8 cellular contexts compared by ENCODE assay signal in genomic region chr19:49133621-49134454, GRCh38. TPM values are rescaled to one million over a fixed set of nuclear protein-coding genes. Genes with fewer than 3 reads are reported as not detected.
DNase-seq lines count a peak whose midpoint lies in the region; ATAC-seq and TF ChIP-seq lines count a peak whose summit lies in the region.

No MANE protein-coding gene starts in this region.

- peaks cover 0 to 6% of the 10 kb centered on the region in 2 donors for H3K36me3 ChIP-seq in esophagus (ENCODE audit: control insufficient read depth in 2 of 2, insufficient read depth in 2 of 2, low read length in 1 of 2)

- H3K27me3 Mint-ChIP-seq in CD14-positive monocyte (ENCODE audit: low read depth in 3 of 3): peaks cover 22 to 33% (median 30%) of the 10 kb centered on the region in 3 donors

- no peaks in the 10 kb centered on the region for H3K9me3 ChIP-seq in esophagus (ENCODE audit: control insufficient read depth in 2 of 2, insufficient read depth in 1 of 2, low read depth in 1 of 2, low read length in 1 of 2)

- no peaks in the 10 kb centered on the region for H3K27me3 ChIP-seq in esophagus (ENCODE audit: control insufficient read depth in 1 of 2, insufficient read depth in 2 of 2, low read length in 2 of 2)

- peak overlapping the region in 1 of 2 donors; percentile 26 for H3K4me3 ChIP-seq in esophagus (ENCODE audit: low read depth in 1 of 2, low read length in 2 of 2)

- H3K4me1 ChIP-seq in esophagus (ENCODE audit: control insufficient read depth in 2 of 2, insufficient read depth in 2 of 2, low read length in 1 of 2): peaks cover 4 to 7% of the 10 kb centered on the region in 2 donors

- peak overlapping the region in 3 of 7 donors; percentile 35 to 52 (median 42) for H3K27ac Mint-ChIP-seq in CD14-positive monocyte

- peak overlapping the region; percentile 11 to 54 for H3K27ac ChIP-seq in esophagus (ENCODE audit: low read depth in 2 of 2, low read length in 1 of 2)

- peak overlapping the region; percentile 67 to 88 for H3K4me3 Mint-ChIP-seq in CD14-positive monocyte

- ATAC-seq in activated CD4-positive, CD25-positive, alpha-beta regulatory T cell treated with anti-CD3 and anti-CD28 coated beads, Interleukin-2, amount 50 U/mL, for 24 hours: peak; percentile 59 to 65
- ATAC-seq in omental fat pad (ENCODE audit: low FRiP score): peak; percentile 38

- peaks cover 13 to 32% (median 20%) of the 10 kb centered on the region in 7 donors for H3K9me3 Mint-ChIP-seq in CD14-positive monocyte

- DNase-seq in CD14-positive monocyte (ENCODE audit: low spot score) (no peak), omental fat pad (ENCODE audit: low spot score) (no peak), SW 1271 (lab: John Stamatoyannopoulos, UW) (no peak), SIG-M5 treated with dmso at 0.1 percent for 504 hours (lab: John Stamatoyannopoulos, UW; ENCODE audit: unreplicated experiment) (no peak), GM19238 (ENCODE audit: insufficient read length, low spot score) (no peak), NCI-H1048 (lab: John Stamatoyannopoulos, UW) (no peak)

- intact Hi-C loops in CD14-positive monocyte (cut with micrococcal nuclease): no loop called here

- TF ChIP-seq CTCF in CD14-positive monocyte (IDR thresholded peaks at IDR 0.05) (no peak), omental fat pad (IDR thresholded peaks at IDR 0.05) (no peak)

- 37 to 54% methylated on average over 42 of the region's 42 CpGs for WGBS in esophagus, 2 donors

- H3K4me1 Mint-ChIP-seq in CD14-positive monocyte: peaks cover 29% of the 10 kb centered on the region

- H3K36me3 Mint-ChIP-seq in CD14-positive monocyte: no peaks in the 10 kb centered on the region

RNA-seq across cellular contexts. Expression of gene PPFIA3, which starts 14.5 kb away (rescaled TPM):
- polyA plus RNA-seq in CD14-positive monocyte: not detected
- 10 to 100 TPM; 15.2 to 28.6 TPM for polyA plus RNA-seq in esophagus
- 10 to 100 TPM in 1 of 4 donors, 1 to 10 TPM in 3; 1.6 to 11.2 (median 4.1) TPM for total RNA-seq in omental fat pad

RNA-seq across cellular contexts. Expression of gene C19orf73, which starts 14.9 kb away (rescaled TPM):
- polyA plus RNA-seq in CD14-positive monocyte (under 1 TPM; 0.66 to 0.76 TPM), esophagus (1 to 10 TPM; 2.3 to 5.4 TPM)
- total RNA-seq in omental fat pad: 1 to 10 TPM; 1.6 to 3.5 (median 2.9) TPM

RNA-seq across cellular contexts. Expression of gene LIN7B, which starts 19.7 kb away (rescaled TPM):
- polyA plus RNA-seq in CD14-positive monocyte (1 to 10 TPM; 4.1 to 4.2 TPM), esophagus (10 to 100 TPM; 13.7 to 18.5 TPM)
- total RNA-seq in omental fat pad: 1 to 10 TPM in 3 of 4 donors, not detected in 1; 3.7 to 9.0 (median 3.9) TPM

RNA-seq across cellular contexts. Expression of gene HRC, which starts 21.4 kb away (rescaled TPM):
- polyA plus RNA-seq in CD14-positive monocyte (not detected), esophagus (under 1 TPM; 0.39 to 0.65 TPM)
- 10 to 100 TPM in 1 of 4 donors, 1 to 10 TPM in 1, under 1 TPM in 2; 0.74 to 13.1 (median 1.7) TPM for total RNA-seq in omental fat pad

RNA-seq across cellular contexts. Expression of gene TRPM4, which starts 23.8 kb away (rescaled TPM):
- polyA plus RNA-seq in CD14-positive monocyte (1 to 10 TPM; 6.0 to 6.6 TPM), esophagus (10 to 100 TPM; 11.4 to 43.7 TPM)
- total RNA-seq in omental fat pad: 10 to 100 TPM in 2 of 4 donors, 1 to 10 TPM in 2; 7.2 to 26.0 (median 10.6) TPM

Comparison
In these comparisons a context has a peak if more than half of its experiments do, and no peak if none do; other contexts are left out.
1. RNA of gene PPFIA3, which starts 14.5 kb away (polyA plus RNA-seq): 15.2 to 28.6 TPM in esophagus; not detected in CD14-positive monocyte; every median in the first group is over 10 times any median in the second.